Comparison of ENCODE assay signal across 8 cellular contexts in the genomic region with DNA sequence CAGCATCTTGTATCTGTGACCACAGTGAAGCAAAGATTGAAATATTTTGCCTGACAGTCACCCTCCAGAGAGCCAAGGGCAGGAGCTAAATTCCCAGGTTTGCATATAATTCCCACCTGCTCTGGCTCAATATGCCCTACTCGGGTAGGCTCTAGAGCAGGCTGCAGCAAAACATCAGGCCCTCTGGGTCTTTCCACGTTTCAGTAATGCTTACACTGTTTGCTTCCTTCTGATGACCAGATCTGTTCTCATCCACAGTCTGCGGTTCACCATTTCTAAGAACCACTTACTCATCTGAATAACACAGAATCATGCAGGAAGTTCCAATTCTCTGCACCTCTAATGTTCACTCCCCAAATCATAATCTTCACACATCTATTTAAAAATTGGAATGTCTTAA.
DNase-seq lines count a peak whose midpoint lies in the region; ATAC-seq and TF ChIP-seq lines count a peak whose summit lies in the region.

No MANE protein-coding gene starts in this region.

- intact Hi-C loops in CD14-positive monocyte (cut with micrococcal nuclease) (no loop called here), esophagus squamous epithelium (cut with DNase I) (no loop called here), colonic mucosa (cut with DNase I) (no loop called here)

- no peak overlapping the region for H3K9ac ChIP-seq in colonic mucosa (ENCODE audit: low read depth in 2 of 2, low read length in 2 of 2)

- H3K27ac ChIP-seq in HL-60 (replicated peaks) (no peak overlapping the region), esophagus squamous epithelium (no peak overlapping the region), colonic mucosa (no peak overlapping the region)

- TF ChIP-seq CTCF in CD14-positive monocyte (IDR thresholded peaks at IDR 0.05) (no peak), HL-60 (IDR thresholded peaks at IDR 0.05; ENCODE audit: insufficient read depth, low read length) (no peak), esophagus squamous epithelium (IDR thresholded peaks at IDR 0.05) (no peak), colonic mucosa (IDR thresholded peaks at IDR 0.05) (no peak)

- H3K4me3 Mint-ChIP-seq in CD14-positive monocyte = no peak overlapping the region
- peak overlapping the region; percentile 41 to 45 for H3K4me3 Mint-ChIP-seq in activated T-cell treated with anti-CD3 and anti-CD28 coated beads, Interleukin-2, amount 50 U/mL, for 72 hours
- H3K4me3 Mint-ChIP-seq in naive thymus-derived CD8-positive, alpha-beta T cell = peak overlapping the region in 9 of 10 donors; percentile 7 to 73 (median 52)

- TF ChIP-seq POLR2A in esophagus squamous epithelium (IDR thresholded peaks at IDR 0.05) = no peak

- peaks cover 0 to 2% of the 10 kb centered on the region in 2 donors for H3K36me3 Mint-ChIP-seq in CD14-positive monocyte
- H3K36me3 Mint-ChIP-seq in activated T-cell treated with anti-CD3 and anti-CD28 coated beads, Interleukin-2, amount 50 U/mL, for 72 hours (ENCODE audit: insufficient read depth in 2 of 2) = no peaks in the 10 kb centered on the region
- H3K36me3 Mint-ChIP-seq in naive thymus-derived CD8-positive, alpha-beta T cell = no peaks in the 10 kb centered on the region

- H3K9me3 ChIP-seq in esophagus squamous epithelium (no peaks in the 10 kb centered on the region), colonic mucosa (no peaks in the 10 kb centered on the region)

- peak overlapping the region; percentile 6 to 92 (median 33) for H3K27ac Mint-ChIP-seq in CD14-positive monocyte
- H3K27ac Mint-ChIP-seq in activated T-cell treated with anti-CD3 and anti-CD28 coated beads, Interleukin-2, amount 50 U/mL, for 72 hours = peak overlapping the region; percentile 47
- H3K27ac Mint-ChIP-seq in naive thymus-derived CD8-positive, alpha-beta T cell = peak overlapping the region in 6 of 10 donors; percentile 1 to 66 (median 50)

- H3K4me1 ChIP-seq in esophagus squamous epithelium (peaks cover 0 to 25% (median 5%) of the 10 kb centered on the region in 3 donors), colonic mucosa (no peaks in the 10 kb centered on the region)

- no peak overlapping the region for H3K4me3 ChIP-seq in HL-60 (replicated peaks; ENCODE audit: insufficient read depth, low read length)
- H3K4me3 ChIP-seq in esophagus squamous epithelium = no peak overlapping the region
- no peak overlapping the region for H3K4me3 ChIP-seq in colonic mucosa

- 33 to 40% methylated on average over 3 of the region's 3 CpGs for WGBS in esophagus squamous epithelium, 2 donors

- no peaks in the 10 kb centered on the region for H3K27me3 Mint-ChIP-seq in CD14-positive monocyte (ENCODE audit: low read depth in 3 of 3)
- H3K27me3 Mint-ChIP-seq in activated T-cell treated with anti-CD3 and anti-CD28 coated beads, Interleukin-2, amount 50 U/mL, for 72 hours (ENCODE audit: low read depth) = no peaks in the 10 kb centered on the region
- no peaks in the 10 kb centered on the region for H3K27me3 Mint-ChIP-seq in naive thymus-derived CD8-positive, alpha-beta T cell

- no peaks in the 10 kb centered on the region for H3K36me3 ChIP-seq in esophagus squamous epithelium
- H3K36me3 ChIP-seq in colonic mucosa = no peaks in the 10 kb centered on the region

- no peaks in the 10 kb centered on the region for H3K9me3 Mint-ChIP-seq in CD14-positive monocyte
- H3K9me3 Mint-ChIP-seq in activated T-cell treated with anti-CD3 and anti-CD28 coated beads, Interleukin-2, amount 50 U/mL, for 72 hours = no peaks in the 10 kb centered on the region
- no peaks in the 10 kb centered on the region for H3K9me3 Mint-ChIP-seq in naive thymus-derived CD8-positive, alpha-beta T cell

- H3K27me3 ChIP-seq in HL-60 (ENCODE audit: insufficient read depth, poor library complexity, severe bottlenecking) = no peaks in the 10 kb centered on the region
- no peaks in the 10 kb centered on the region for H3K27me3 ChIP-seq in esophagus squamous epithelium
- H3K27me3 ChIP-seq in colonic mucosa = no peaks in the 10 kb centered on the region

- peak; percentile 90 for ATAC-seq in GM21423 (IDR thresholded peaks at IDR 0.05; ENCODE audit: unreplicated experiment)
- ATAC-seq in activated T-cell treated with anti-CD3 and anti-CD28 coated beads, Interleukin-2, amount 50 U/mL, for 72 hours (replicated peaks in 1 of 2) = peak; percentile 100
- ATAC-seq in naive thymus-derived CD8-positive, alpha-beta T cell = peak; percentile 84 to 99

- POLR2A ChIA-PET in naive thymus-derived CD8-positive, alpha-beta T cell (lab: Charles Lee) = no interaction called here

- DNase-seq in CD14-positive monocyte (ENCODE audit: low spot score) (peak; percentile 47), HL-60 (ENCODE audit: low read depth in 1 of 2, low spot score in 1 of 2) (peak; percentile 8 to 30), esophagus squamous epithelium (lab: John Stamatoyannopoulos, UW) (no peak), COLO829 (ENCODE audit: low spot score) (no peak), colonic mucosa (no peak)
- DNase-seq in activated T-cell treated with anti-CD3 and anti-CD28 coated beads, Interleukin-2, amount 50 U/mL, for 72 hours = peak; percentile 56 to 61
- DNase-seq in naive thymus-derived CD8-positive, alpha-beta T cell = peak in 8 of 10 donors; percentile 3 to 50 (median 13)

- peaks cover 23% of the 10 kb centered on the region for H3K4me1 Mint-ChIP-seq in CD14-positive monocyte
- H3K4me1 Mint-ChIP-seq in activated T-cell treated with anti-CD3 and anti-CD28 coated beads, Interleukin-2, amount 50 U/mL, for 72 hours (ENCODE audit: low read depth) = peaks cover 31% of the 10 kb centered on the region
- H3K4me1 Mint-ChIP-seq in naive thymus-derived CD8-positive, alpha-beta T cell = peaks cover 18 to 51% (median 39%) of the 10 kb centered on the region in 4 donors

Comparison
In these comparisons a context has a peak if more than half of its experiments do, and no peak if none do; other contexts are left out.
1. DNase-seq: peak in CD14-positive monocyte (single experiment), HL-60 (2 of 2), activated T-cell treated with anti-CD3 and anti-CD28 coated beads, Interleukin-2, amount 50 U/mL, for 72 hours (2 of 2) and naive thymus-derived CD8-positive, alpha-beta T cell (8 of 10); none in esophagus squamous epithelium (single experiment), COLO829 (single experiment) and colonic mucosa (single experiment).
2. H3K4me3 Mint-ChIP-seq: peak in activated T-cell treated with anti-CD3 and anti-CD28 coated beads, Interleukin-2, amount 50 U/mL, for 72 hours (2 of 2) and naive thymus-derived CD8-positive, alpha-beta T cell (9 of 10); none in CD14-positive monocyte (0 of 2).
3. Peak in every context shown above with its lines, with median percentiles within 50 percentile points of each other: H3K27ac Mint-ChIP-seq and ATAC-seq.